22 cellular contexts compared by ENCODE assay signal in the genomic region with DNA sequence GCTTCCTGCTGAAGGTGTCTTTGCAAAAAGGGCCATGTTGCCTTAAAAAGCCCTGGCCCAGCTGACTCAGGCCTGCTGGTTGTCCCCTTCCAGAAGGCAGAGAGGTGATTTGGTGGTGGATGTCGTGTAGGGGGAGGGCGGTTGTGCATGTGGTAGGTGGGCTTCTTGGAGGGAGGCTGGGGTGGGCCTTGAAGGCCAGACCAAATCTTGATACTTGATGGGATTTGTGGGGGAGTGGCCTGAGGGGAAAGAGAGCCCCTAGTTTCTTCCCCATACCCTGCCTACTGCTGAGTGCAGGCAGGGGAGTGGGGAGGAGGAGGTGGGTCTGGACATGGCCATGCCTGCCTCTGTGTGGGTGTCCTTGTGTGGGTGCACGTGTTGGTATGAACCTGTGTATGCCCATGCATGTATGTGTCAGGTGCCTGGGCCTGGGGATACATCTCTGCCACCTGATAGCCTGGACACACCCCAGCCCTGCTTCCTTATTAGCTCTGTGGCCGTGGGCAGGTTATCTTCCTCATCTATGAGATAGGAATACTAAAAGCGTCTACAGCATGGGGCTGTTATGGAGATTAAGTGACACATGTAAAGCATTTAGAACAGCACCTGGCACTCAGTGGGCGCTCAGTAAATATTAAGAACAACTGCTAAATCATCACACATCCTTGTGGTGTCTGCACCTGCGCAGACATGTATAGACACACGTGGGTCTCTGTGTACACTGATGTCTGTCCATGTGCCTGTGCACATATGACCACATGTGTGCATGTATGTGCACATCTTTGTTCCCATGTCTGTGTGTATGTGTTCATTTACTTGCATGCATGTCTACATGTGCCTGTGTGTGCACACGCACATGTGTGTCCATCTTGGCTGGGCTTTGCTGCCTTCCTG. TPM values are rescaled to one million over a fixed set of nuclear protein-coding genes. Genes with fewer than 3 reads are reported as not detected.
DNase-seq lines count a peak whose midpoint lies in the region; ATAC-seq and TF ChIP-seq lines count a peak whose summit lies in the region.
"Had no signal": no experiment of that assay in that cellular context is flagged by ENCODE, and none has a peak within 500 bp of the region (broad histone marks: within the 10 kb centered on the region; RNA-seq: fewer than 3 reads in every experiment).

No MANE protein-coding gene starts in this region.

- no peaks in the 10 kb centered on the region for H3K4me1 Mint-ChIP-seq in neural crest cell
- H3K4me1 Mint-ChIP-seq: endodermal cell had no signal

- no peaks in the 10 kb centered on the region for H3K9me3 Mint-ChIP-seq in neural crest cell
- H3K9me3 Mint-ChIP-seq: endodermal cell; HFFc6; T-helper 2 cell treated with Interferon-gamma antibody and Interleukin-4, amounts not matched to agents 5 μg/mL and 100 μg/mL, for 36 hours had no signal

- no peak for TF ChIP-seq CTCF in neural crest cell (conservative IDR thresholded peaks at IDR 0.05)

- peak in 2 of 3 experiments; percentile 42 to 77 for DNase-seq in NCI-H1417 (lab: John Stamatoyannopoulos, UW)
- DNase-seq in NCI-H1417 treated with DMSO at 0.1 percent for 48 hours (lab: John Stamatoyannopoulos, UW) = no peak
- DNase-seq in NCI-H146 (lab: John Stamatoyannopoulos, UW) = peak; percentile 80
- peak; percentile 24 for DNase-seq in NCI-H774 (lab: John Stamatoyannopoulos, UW)
- no peak for DNase-seq in neural crest cell (ENCODE audit: low read depth, low spot score)
- no peak for DNase-seq in H4 (ENCODE audit: low spot score)
- no peak for DNase-seq in NCI-H1048 (lab: John Stamatoyannopoulos, UW)
- DNase-seq in left ventricle myocardium superior = no peak
- DNase-seq: 8988T; activated CD4-positive, alpha-beta T cell treated with anti-CD3 and anti-CD28 coated beads, Interleukin-2, amount 50 U/mL, for 48 hours; activated effector memory CD4-positive, alpha-beta T cell treated with anti-CD3 and anti-CD28 coated beads, Interleukin-2, amount 50 U/mL, for 16 hours; brain microvascular endothelial cell; endodermal cell; HFFc6; NCI-H1436; NCI-H446; upper lobe of right lung; WERI-Rb-1 had no signal

- peak overlapping the region; percentile 87 for H3K27ac Mint-ChIP-seq in neural crest cell (ENCODE audit: unreplicated experiment)
- H3K27ac Mint-ChIP-seq: endodermal cell; HFFc6; T-helper 2 cell treated with Interferon-gamma antibody and Interleukin-4, amounts not matched to agents 5 μg/mL and 100 μg/mL, for 36 hours had no signal

- no peak for ATAC-seq in left ventricle myocardium superior
- ATAC-seq: upper lobe of right lung had no signal

- H3K4me3 Mint-ChIP-seq in neural crest cell = no peak overlapping the region
- H3K4me3 Mint-ChIP-seq: endodermal cell; HFFc6; T-helper 2 cell treated with Interferon-gamma antibody and Interleukin-4, amounts not matched to agents 5 μg/mL and 100 μg/mL, for 36 hours had no signal

- H3K27me3 Mint-ChIP-seq in neural crest cell (ENCODE audit: low read depth) = no peaks in the 10 kb centered on the region

- intact Hi-C loops in left ventricle myocardium superior (cut with micrococcal nuclease) = no loop called here

- H3K36me3 Mint-ChIP-seq in neural crest cell (ENCODE audit: low read depth) = no peaks in the 10 kb centered on the region

RNA-seq across cellular contexts. Expression of gene FAM151A, which starts 17.0 kb away (rescaled TPM):
- total RNA-seq in neural crest cell = not detected in 2 replicates
- total RNA-seq in H4 (2014; rRNA removed; shearing (Covaris generic)) = not detected in 2 replicates
- total RNA-seq in left ventricle myocardium superior = 1.2 TPM
- total RNA-seq: Daoy, endodermal cell, glomerular endothelial cell, HFFc6, osteocyte, upper lobe of right lung had no signal

RNA-seq across cellular contexts. Expression of gene MROH7, which starts 35.2 kb away (rescaled TPM):
- total RNA-seq in neural crest cell (0.57 TPM in 1 of 2 replicates, not detected in the other), left ventricle myocardium superior (7.0 TPM)
- not detected in 2 replicates for total RNA-seq in H4 (2014; rRNA removed; shearing (Covaris generic))
- total RNA-seq: Daoy, glomerular endothelial cell had no signal

RNA-seq across cellular contexts. Expression of gene ACOT11, which starts 58.3 kb away (rescaled TPM):
- total RNA-seq in neural crest cell = 2.7 and 3.1 TPM in 2 replicates
- total RNA-seq in H4 (2014; rRNA removed; shearing (Covaris generic)) = 1.5 and 1.6 TPM in 2 replicates
- 48.9 TPM for total RNA-seq in left ventricle myocardium superior

Comparison
In these comparisons a context has a peak if more than half of its experiments do, and no peak if none do; other contexts are left out.
1. DNase-seq: peak in NCI-H1417 (2 of 3), NCI-H146 (single experiment) and NCI-H774 (single experiment); none in NCI-H1417 treated with DMSO at 0.1 percent for 48 hours (single experiment), neural crest cell (single experiment), H4 (single experiment), NCI-H1048 (single experiment) and left ventricle myocardium superior (single experiment).
2. RNA of gene ACOT11, which starts 58.3 kb away (total RNA-seq): 48.9 TPM in left ventricle myocardium superior (single experiment); 2.7 to 3.1 TPM in neural crest cell and 1.5 to 1.6 TPM in H4; every median in the first group is over 10 times any median in the second.